Comparison of ENCODE assay signal across 12 cellular contexts in genomic region chr6:108735991-108736345, GRCh38.
DNase-seq lines count a peak whose midpoint lies in the region; FAIRE-seq and TF ChIP-seq lines count a peak whose summit lies in the region.
"Had no signal": no experiment of that assay in that cellular context is flagged by ENCODE, and none has a peak within 500 bp of the region (broad histone marks: within the 10 kb centered on the region; RNA-seq: fewer than 3 reads in every experiment).

No MANE protein-coding gene starts in this region.

- H3K9me3 ChIP-seq in mucosa of rectum (ENCODE audit: control insufficient read depth in 2 of 2, low read length in 2 of 2) = no peaks in the 10 kb centered on the region

- H3K9me3 Mint-ChIP-seq in dendritic cell treated with granulocyte-macrophage colony-stimulating factor and Interleukin-4, amounts not matched to agents 40 ng/mL and 50 ng/mL, for 4 days = no peaks in the 10 kb centered on the region

- intact Hi-C loops in dendritic cell treated with granulocyte-macrophage colony-stimulating factor and Interleukin-4, amounts not matched to agents 40 ng/mL and 50 ng/mL, for 4 days (cut with micrococcal nuclease) = loop anchor here (5.0 kb wide), 1 partner anchor 46 kb away; no protein-coding TSS in a partner anchor

- peaks cover 3% of the 10 kb centered on the region for H3K27me3 Mint-ChIP-seq in dendritic cell treated with granulocyte-macrophage colony-stimulating factor and Interleukin-4, amounts not matched to agents 40 ng/mL and 50 ng/mL, for 4 days

- H3K4me1 ChIP-seq in mucosa of rectum (ENCODE audit: control insufficient read depth in 2 of 2, insufficient read depth in 2 of 2, low read length in 2 of 2) = peaks cover 10 to 28% of the 10 kb centered on the region in 2 donors

- H3K27ac Mint-ChIP-seq in dendritic cell treated with granulocyte-macrophage colony-stimulating factor and Interleukin-4, amounts not matched to agents 40 ng/mL and 50 ng/mL, for 4 days = peak overlapping the region; percentile 31

- peaks cover 40% of the 10 kb centered on the region for H3K4me1 Mint-ChIP-seq in dendritic cell treated with granulocyte-macrophage colony-stimulating factor and Interleukin-4, amounts not matched to agents 40 ng/mL and 50 ng/mL, for 4 days (ENCODE audit: low read depth)

- H3K27me3 ChIP-seq in mucosa of rectum (ENCODE audit: control insufficient read depth in 2 of 2, insufficient read depth in 2 of 2, low read length in 2 of 2) = no peaks in the 10 kb centered on the region

- no peaks in the 10 kb centered on the region for H3K36me3 ChIP-seq in mucosa of rectum (ENCODE audit: control insufficient read depth in 2 of 2, insufficient read depth in 2 of 2, low read length in 2 of 2)

- no peak for FAIRE-seq in GM12891 (lab: Jason Lieb, UNC)

- no peak for TF ChIP-seq POLR2A in GM12891 (IDR thresholded peaks at IDR 0.05; ENCODE audit: low read depth, low read length)

- H3K4me3 Mint-ChIP-seq in dendritic cell treated with granulocyte-macrophage colony-stimulating factor and Interleukin-4, amounts not matched to agents 40 ng/mL and 50 ng/mL, for 4 days = no peak overlapping the region

- H3K9ac ChIP-seq in mucosa of rectum (ENCODE audit: low read depth in 1 of 2, low read length in 2 of 2) = no peak overlapping the region

- no peaks in the 10 kb centered on the region for H3K36me3 Mint-ChIP-seq in dendritic cell treated with granulocyte-macrophage colony-stimulating factor and Interleukin-4, amounts not matched to agents 40 ng/mL and 50 ng/mL, for 4 days (ENCODE audit: low read depth)

- H3K4me3 ChIP-seq in mucosa of rectum (ENCODE audit: low read length in 2 of 2) = peak overlapping the region in 1 of 2 donors; percentile 4

- DNase-seq in GM12891 (ENCODE audit: insufficient read length, low spot score) (no peak), NCI-H226 (peak; percentile 34), iPS-NIHi11 (ENCODE audit: low spot score) (no peak), kidney glomerular epithelial cell (lab: John Stamatoyannopoulos, UW) (no peak), ACHN (no peak), AML-193 (lab: John Stamatoyannopoulos, UW) (no peak)
- DNase-seq: activated CD4-positive, alpha-beta T cell treated with anti-CD3 and anti-CD28 coated beads for 1 hour; activated gamma-delta T cell treated with Interleukin-2 at 50 U/mL for 16 hours; aorta; NCI-H1092 had no signal

- H3K27ac ChIP-seq in mucosa of rectum (ENCODE audit: low read depth in 2 of 2, low read length in 2 of 2) = peak overlapping the region; percentile 56 to 75

- in situ Hi-C loops in ACHN (cut with HindIII; ENCODE audit: low pct_ligation_motif_present, low pct_unique_long_range_greater_than_20kb, low sequenced_read_pairs) = no loop called here

TF ChIP-seq in GM12891, 5 proteins besides CTCF, POLR2A, EP300 and RAD21:
- peak; percentile 53 for TF ChIP-seq SPI1 (IDR thresholded peaks at IDR 0.05; ENCODE audit: low read depth, low read length)
- no peak for TF ChIP-seq POLR2AphosphoS5 (IDR thresholded peaks at IDR 0.05; ENCODE audit: low read depth, low read length)
